ENCODE assay signal across 10 cellular contexts in genomic region chr3:94483403-94483802, GRCh38.
"Had no signal": no experiment of that assay in that cellular context is flagged by ENCODE, and none has a peak within 500 bp of the region (broad histone marks: within the 10 kb centered on the region; RNA-seq: fewer than 3 reads in every experiment).

No MANE protein-coding gene starts in this region.

- H3K4me3 Mint-ChIP-seq: GM23338, H9, HFFc6 had no signal

- DNase-seq: GM23248, GOT3, H7, H9, HCEC 1CT, HFFc6 had no signal

- H3K36me3 ChIP-seq: HAP-1 had no signal

- ATAC-seq: GM23338, HCT116 had no signal

- H3K27ac Mint-ChIP-seq: GM23338, H9, HFFc6 had no signal

- H3K4me1 ChIP-seq: HAP-1 had no signal

- H3K9me3 Mint-ChIP-seq: HFFc6 had no signal

- H3K27ac ChIP-seq: GM23248 had no signal

- FAIRE-seq: H1 had no signal

- H3K9me3 ChIP-seq: HAP-1 had no signal

- H3K9ac ChIP-seq: GM23248 had no signal

- H3K4me3 ChIP-seq: GM23248, GM23338, HAP-1 had no signal
